ENCODE assay signal across 8 cellular contexts in genomic region chr7:135414850-135415439, GRCh38.
DNase-seq lines count a peak whose midpoint lies in the region; ATAC-seq and TF ChIP-seq lines count a peak whose summit lies in the region.

No MANE protein-coding gene starts in this region.

- H3K36me3 ChIP-seq in esophagus squamous epithelium = peaks cover 0 to 42% (median 0%) of the 10 kb centered on the region in 3 donors

- H3K9me3 ChIP-seq in esophagus squamous epithelium = no peaks in the 10 kb centered on the region

- peaks cover 0 to 5% (median 0%) of the 10 kb centered on the region in 3 donors for H3K4me1 ChIP-seq in esophagus squamous epithelium

- H3K27me3 ChIP-seq in esophagus squamous epithelium = no peaks in the 10 kb centered on the region

- DNase-seq in activated gamma-delta T cell treated with Interleukin-2 at 50 U/mL for 16 hours = peak; percentile 7
- no peak for DNase-seq in activated gamma-delta T cell (lab: John Stamatoyannopoulos, UW)
- DNase-seq in Jurkat, Clone E6-1 (ENCODE audit: low read depth, low spot score) = peak; percentile 47
- DNase-seq in SKM-1 treated with dmso at 0.1 percent for 144 hours (lab: John Stamatoyannopoulos, UW; ENCODE audit: unreplicated experiment) = peak; percentile 60
- no peak for DNase-seq in esophagus squamous epithelium (lab: John Stamatoyannopoulos, UW)
- DNase-seq in pulmonary artery endothelial cell (ENCODE audit: low read depth, low spot score) = peak; percentile 20
- DNase-seq in NCI-H1048 (lab: John Stamatoyannopoulos, UW) = no peak

- TF ChIP-seq POLR2A in esophagus squamous epithelium (IDR thresholded peaks at IDR 0.05) = no peak

- peak in 5 of 6 experiments; percentile 13 to 42 (median 21) for TF ChIP-seq CTCF in esophagus squamous epithelium (IDR thresholded peaks at IDR 0.05)

- no peak overlapping the region for H3K4me3 ChIP-seq in Jurkat, Clone E6-1 (ENCODE audit: low read length)
- no peak overlapping the region for H3K4me3 ChIP-seq in esophagus squamous epithelium

- 87 to 88% methylated on average over 2 of the region's 2 CpGs for WGBS in esophagus squamous epithelium, 2 donors

- no peak for ATAC-seq in HG03135 (IDR thresholded peaks at IDR 0.05; ENCODE audit: unreplicated experiment)

- intact Hi-C loops in esophagus squamous epithelium (cut with DNase I) = no loop called here

- no peak overlapping the region for H3K27ac ChIP-seq in esophagus squamous epithelium

Comparison
In these comparisons a context has a peak if more than half of its experiments do, and no peak if none do; other contexts are left out.
1. DNase-seq: peak in activated gamma-delta T cell treated with Interleukin-2 at 50 U/mL for 16 hours (single experiment), Jurkat, Clone E6-1 (single experiment), SKM-1 treated with dmso at 0.1 percent for 144 hours (single experiment) and pulmonary artery endothelial cell (single experiment); none in activated gamma-delta T cell (single experiment), esophagus squamous epithelium (single experiment) and NCI-H1048 (single experiment).